Comparison of ENCODE assay signal across 29 cellular contexts in genomic region chr2:206349375-206349774, GRCh38.
"Had no signal": no experiment of that assay in that cellular context is flagged by ENCODE, and none has a peak within 500 bp of the region (broad histone marks: within the 10 kb centered on the region; RNA-seq: fewer than 3 reads in every experiment).

No MANE protein-coding gene starts in this region.

- H3K36me3 Mint-ChIP-seq: stimulated activated effector memory CD8-positive, alpha-beta T cell treated with anti-CD3 and anti-CD28 coated beads, Interleukin-12 subunit alpha, Interleukin-12 subunit beta, amount 100 ng/mL, for 72 hours; stimulated activated memory B cell treated with anti-CD40 and anti-IgM and Interleukin-4, amounts not matched to agents 10 μg/mL and 1 μg/mL and 100 μg/mL, for 72 hours; type B pancreatic cell had no signal

- H3K4me3 ChIP-seq: stomach, suprapubic skin, testis, thoracic aorta, thyroid gland, tibial artery, tibial nerve, transverse colon, upper lobe of left lung, upper lobe of right lung, uterus, vagina had no signal

- FAIRE-seq: urothelium cell line had no signal

- H3K4me1 ChIP-seq: stomach, suprapubic skin, testis, thyroid gland, tibial artery, tibial nerve, transverse colon, upper lobe of left lung, upper lobe of right lung, uterus, vagina had no signal

- H3K27me3 Mint-ChIP-seq: type B pancreatic cell had no signal

- DNase-seq: stimulated activated CD4-positive, alpha-beta T cell treated with anti-CD3 and anti-CD28 coated beads, Interleukin-2, amount 100 ng/mL, for 48 hours; stimulated activated CD4-positive, alpha-beta T cell treated with anti-CD3 and anti-CD28 coated beads, Interleukin-4, amount 100 ng/mL, for 1 hour; stimulated activated CD4-positive, alpha-beta T cell treated with anti-CD3 and anti-CD28 coated beads, Interleukin-4, amount 100 ng/mL, for 24 hours; stimulated activated CD4-positive, alpha-beta T cell treated with anti-CD3 and anti-CD28 coated beads, Interleukin-4, amount 100 ng/mL, for 4 hours; stimulated activated CD8-positive, alpha-beta memory T cell treated with anti-CD3 and anti-CD28 coated beads, Interleukin-4, amount 100 ng/mL, for 48 hours; stimulated activated naive B cell treated with anti-CD40 and anti-IgM and Interleukin-4, amounts not matched to agents 10 μg/mL and 1 μg/mL and 100 μg/mL, for 72 hours; stimulated activated naive CD4-positive, alpha-beta T cell; stimulated activated naive CD4-positive, alpha-beta T cell treated with Interleukin-2 at 50 U/mL for 16 hours; stimulated activated naive CD8-positive, alpha-beta T cell treated with anti-CD3 and anti-CD28 coated beads, Interleukin-15, amount 100 ng/mL, for 72 hours; stimulated activated naive CD8-positive, alpha-beta T cell treated with anti-CD3 and anti-CD28 coated beads, Interleukin-15, Interleukin-2, amounts not matched to agents 100 U/mL and 50 U/mL, for 24 hours; stomach; substantia nigra; testis; thyroid gland; tibial artery; transverse colon; trophoblast cell; upper lobe of left lung; upper lobe of right lung; uterus had no signal

- H3K27ac Mint-ChIP-seq: stimulated activated effector memory CD8-positive, alpha-beta T cell treated with anti-CD3 and anti-CD28 coated beads, Interleukin-12 subunit alpha, Interleukin-12 subunit beta, amount 100 ng/mL, for 72 hours; stimulated activated memory B cell treated with anti-CD40 and anti-IgM and Interleukin-4, amounts not matched to agents 10 μg/mL and 1 μg/mL and 100 μg/mL, for 72 hours; stimulated activated naive B cell treated with anti-CD40 and anti-IgM and Interleukin-4, amounts not matched to agents 10 μg/mL and 1 μg/mL and 100 μg/mL, for 72 hours; stimulated activated naive CD8-positive, alpha-beta T cell treated with anti-CD3 and anti-CD28 coated beads, Interleukin-15, amount 100 ng/mL, for 72 hours; stimulated activated naive CD8-positive, alpha-beta T cell treated with anti-CD3 and anti-CD28 coated beads, Interleukin-15, Interleukin-2, amounts not matched to agents 100 ng/mL and 50 ng/mL, for 24 hours; type B pancreatic cell had no signal

- ATAC-seq: stimulated activated effector memory CD8-positive, alpha-beta T cell treated with anti-CD3 and anti-CD28 coated beads, Interleukin-12 subunit alpha, Interleukin-12 subunit beta, amount 100 ng/mL, for 72 hours; stimulated activated memory B cell treated with anti-CD40 and anti-IgM and Interleukin-4, amounts not matched to agents 10 μg/mL and 1 μg/mL and 100 μg/mL, for 72 hours; stimulated activated naive B cell treated with anti-CD40 and anti-IgM and Interleukin-4, amounts not matched to agents 10 μg/mL and 1 μg/mL and 100 μg/mL, for 72 hours; stimulated activated naive CD8-positive, alpha-beta T cell treated with anti-CD3 and anti-CD28 coated beads, Interleukin-15, amount 100 ng/mL, for 72 hours; stimulated activated naive CD8-positive, alpha-beta T cell treated with anti-CD3 and anti-CD28 coated beads, Interleukin-15, Interleukin-2, amounts not matched to agents 100 U/mL and 50 U/mL, for 24 hours; upper lobe of right lung had no signal

- H3K36me3 ChIP-seq: stomach, suprapubic skin, thoracic aorta, thyroid gland, tibial artery, tibial nerve, transverse colon, upper lobe of left lung, upper lobe of right lung, uterus, vagina had no signal

- H3K27ac ChIP-seq: stomach, suprapubic skin, testis, thoracic aorta, thyroid gland, tibial artery, tibial nerve, transverse colon, upper lobe of left lung, upper lobe of right lung, uterus, vagina had no signal

- H3K9me3 ChIP-seq: testis, thyroid gland, transverse colon, upper lobe of right lung, uterus, vagina had no signal

- H3K4me1 Mint-ChIP-seq: stimulated activated effector memory CD8-positive, alpha-beta T cell treated with anti-CD3 and anti-CD28 coated beads, Interleukin-12 subunit alpha, Interleukin-12 subunit beta, amount 100 ng/mL, for 72 hours; stimulated activated memory B cell treated with anti-CD40 and anti-IgM and Interleukin-4, amounts not matched to agents 10 μg/mL and 1 μg/mL and 100 μg/mL, for 72 hours; stimulated activated naive B cell treated with anti-CD40 and anti-IgM and Interleukin-4, amounts not matched to agents 10 μg/mL and 1 μg/mL and 100 μg/mL, for 72 hours; stimulated activated naive CD8-positive, alpha-beta T cell treated with anti-CD3 and anti-CD28 coated beads, Interleukin-15, amount 100 ng/mL, for 72 hours had no signal

- H3K4me3 Mint-ChIP-seq: stimulated activated effector memory CD8-positive, alpha-beta T cell treated with anti-CD3 and anti-CD28 coated beads, Interleukin-12 subunit alpha, Interleukin-12 subunit beta, amount 100 ng/mL, for 72 hours; stimulated activated memory B cell treated with anti-CD40 and anti-IgM and Interleukin-4, amounts not matched to agents 10 μg/mL and 1 μg/mL and 100 μg/mL, for 72 hours; stimulated activated naive B cell treated with anti-CD40 and anti-IgM and Interleukin-4, amounts not matched to agents 10 μg/mL and 1 μg/mL and 100 μg/mL, for 72 hours; stimulated activated naive CD8-positive, alpha-beta T cell treated with anti-CD3 and anti-CD28 coated beads, Interleukin-15, amount 100 ng/mL, for 72 hours; stimulated activated naive CD8-positive, alpha-beta T cell treated with anti-CD3 and anti-CD28 coated beads, Interleukin-15, Interleukin-2, amounts not matched to agents 100 ng/mL and 50 ng/mL, for 24 hours; type B pancreatic cell had no signal

- H3K27me3 ChIP-seq: stomach, suprapubic skin, testis, thyroid gland, tibial artery, tibial nerve, transverse colon, upper lobe of left lung, upper lobe of right lung, uterus, vagina had no signal
